In genomic region chr1:26541816-26542711, GRCh38 we compare ENCODE assay signal across 8 cellular contexts. TPM values are rescaled to one million over a fixed set of nuclear protein-coding genes. Genes with fewer than 3 reads are reported as not detected.
DNase-seq lines count a peak whose midpoint lies in the region; ATAC-seq, FAIRE-seq and TF ChIP-seq lines count a peak whose summit lies in the region.

No MANE protein-coding gene starts in this region.

- peaks cover 10% of the 10 kb centered on the region for H3K9me3 Mint-ChIP-seq in glutamatergic neuron (ENCODE audit: unreplicated experiment)

- H3K27ac ChIP-seq in A673 (ENCODE audit: low read depth, low read length, poor library complexity, severe bottlenecking) = no peak overlapping the region

- H3K4me1 ChIP-seq in A673 (ENCODE audit: insufficient read depth, low read length, poor library complexity, severe bottlenecking) = no peaks in the 10 kb centered on the region

- TF ChIP-seq CTCF in A673 (conservative IDR thresholded peaks at IDR 0.05; ENCODE audit: low read depth, low read length) (0 out of 2 replicates have a peak, but pooled peaks have one; percentile 26), glutamatergic neuron (IDR thresholded peaks at IDR 0.05; ENCODE audit: partially characterized antibody, unreplicated experiment) (peak; percentile 75)

- no TSS peak for BruUV-seq in A673 (replicated peaks; lab: Mats Ljungman, UMichigan)

- DNase-seq in A673 (ENCODE audit: low spot score) (peak; percentile 48), RPMI7951 (ENCODE audit: low read depth) (peak; percentile 41), glutamatergic neuron (peak; percentile 79), posterior vena cava (ENCODE audit: low spot score) (peak; percentile 97), urothelium cell line (ENCODE audit: low spot score) (peak; percentile 51)
- DNase-seq in activated effector memory CD4-positive, alpha-beta T cell treated with Interleukin-2 at 50 U/mL for 16 hours = peak; percentile 71

- FAIRE-seq in urothelium cell line (lab: Jason Lieb, UNC) = no peak

- H3K27ac Mint-ChIP-seq in glutamatergic neuron (ENCODE audit: unreplicated experiment) = peak overlapping the region; percentile 90

- peaks cover 9% of the 10 kb centered on the region for H3K27me3 Mint-ChIP-seq in glutamatergic neuron (ENCODE audit: unreplicated experiment)

- no peaks in the 10 kb centered on the region for H3K27me3 ChIP-seq in A673 (replicated peaks; ENCODE audit: insufficient read depth, low read depth, low read length, poor library complexity)

- H3K4me3 ChIP-seq in A673 (ENCODE audit: low read depth, low read length, poor library complexity, severe bottlenecking) = no peak overlapping the region

- H3K4me3 Mint-ChIP-seq in glutamatergic neuron (ENCODE audit: unreplicated experiment) = peak overlapping the region; percentile 65

- peak; percentile 49 for TF ChIP-seq POLR2A in GM18526 (IDR thresholded peaks at IDR 0.05; ENCODE audit: extremely low read depth, insufficient read length)

- H3K4me1 Mint-ChIP-seq in glutamatergic neuron (ENCODE audit: low read depth, unreplicated experiment) = peaks cover 15% of the 10 kb centered on the region

- POLR2A ChIA-PET in A673 (lab: Charles Lee; ENCODE audit: low non-redundant PET) = no interaction called here

- H3K9me3 ChIP-seq in A673 (ENCODE audit: low read depth, low read length, poor library complexity, severe bottlenecking) = no peaks in the 10 kb centered on the region

- CTCF ChIA-PET in A673 (lab: Charles Lee) = no interaction called here

- ATAC-seq in HG03045 (IDR thresholded peaks at IDR 0.05; ENCODE audit: unreplicated experiment) = peak; percentile 42

- H3K36me3 Mint-ChIP-seq in glutamatergic neuron (ENCODE audit: unreplicated experiment) = peaks cover 4% of the 10 kb centered on the region

- H3K36me3 ChIP-seq in A673 (ENCODE audit: insufficient read depth, low read length, poor library complexity, severe bottlenecking) = no peaks in the 10 kb centered on the region

- intact Hi-C loops in A673 (cut with micrococcal nuclease; ENCODE audit: unreplicated experiment) (no loop called here), posterior vena cava (cut with DNase I) (no loop called here)

RNA-seq across cellular contexts. Expression of gene RPS6KA1, which starts 12.5 kb away (rescaled TPM):
- total RNA-seq in A673 (2021) = 6.3 and 8.8 TPM in 2 replicates
- 33.6 and 51.8 TPM in 2 replicates for total RNA-seq in RPMI7951 (2014; rRNA removed; shearing (Covaris generic))
- total RNA-seq in glutamatergic neuron (ENCODE audit: unreplicated experiment) = 10.8 TPM
- total RNA-seq in posterior vena cava = 10 to 100 TPM; 10.2 to 13.9 TPM

Comparison
In these comparisons a context has a peak if more than half of its experiments do, and no peak if none do; other contexts are left out.
1. DNase-seq: peak in every context shown above with its lines; median percentile 97 in posterior vena cava; 79 in glutamatergic neuron; 71 in activated effector memory CD4-positive, alpha-beta T cell treated with Interleukin-2 at 50 U/mL for 16 hours; 51 in urothelium cell line; 48 in A673; 41 in RPMI7951.